1 cellular context compared by ENCODE assay signal in the genomic region with DNA sequence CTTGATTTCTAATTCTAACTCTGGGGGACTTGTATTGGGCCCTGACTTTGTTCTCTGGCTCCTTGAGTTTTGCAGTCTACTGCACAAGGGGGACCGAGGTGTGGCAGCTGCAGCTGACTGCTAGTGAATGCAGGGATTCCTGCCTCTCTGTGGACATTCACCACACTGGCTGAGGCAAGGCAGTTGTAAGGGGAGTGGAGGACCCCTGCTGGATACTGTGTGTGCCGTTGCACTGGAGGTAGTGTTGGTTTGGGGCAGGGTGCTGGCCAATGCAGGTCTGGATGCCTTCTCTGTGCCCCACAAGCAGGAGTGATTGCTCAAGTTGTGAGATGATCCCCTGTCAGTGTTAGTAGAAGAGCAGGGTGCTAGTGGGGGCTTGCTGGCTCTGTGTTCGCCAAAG.
TF ChIP-seq lines count a peak whose summit lies in the region.

No MANE protein-coding gene starts in this region.

TF ChIP-seq in GM23338, 12 proteins besides CTCF, POLR2A, EP300 and RAD21:
- TF ChIP-seq, protein P1, sequence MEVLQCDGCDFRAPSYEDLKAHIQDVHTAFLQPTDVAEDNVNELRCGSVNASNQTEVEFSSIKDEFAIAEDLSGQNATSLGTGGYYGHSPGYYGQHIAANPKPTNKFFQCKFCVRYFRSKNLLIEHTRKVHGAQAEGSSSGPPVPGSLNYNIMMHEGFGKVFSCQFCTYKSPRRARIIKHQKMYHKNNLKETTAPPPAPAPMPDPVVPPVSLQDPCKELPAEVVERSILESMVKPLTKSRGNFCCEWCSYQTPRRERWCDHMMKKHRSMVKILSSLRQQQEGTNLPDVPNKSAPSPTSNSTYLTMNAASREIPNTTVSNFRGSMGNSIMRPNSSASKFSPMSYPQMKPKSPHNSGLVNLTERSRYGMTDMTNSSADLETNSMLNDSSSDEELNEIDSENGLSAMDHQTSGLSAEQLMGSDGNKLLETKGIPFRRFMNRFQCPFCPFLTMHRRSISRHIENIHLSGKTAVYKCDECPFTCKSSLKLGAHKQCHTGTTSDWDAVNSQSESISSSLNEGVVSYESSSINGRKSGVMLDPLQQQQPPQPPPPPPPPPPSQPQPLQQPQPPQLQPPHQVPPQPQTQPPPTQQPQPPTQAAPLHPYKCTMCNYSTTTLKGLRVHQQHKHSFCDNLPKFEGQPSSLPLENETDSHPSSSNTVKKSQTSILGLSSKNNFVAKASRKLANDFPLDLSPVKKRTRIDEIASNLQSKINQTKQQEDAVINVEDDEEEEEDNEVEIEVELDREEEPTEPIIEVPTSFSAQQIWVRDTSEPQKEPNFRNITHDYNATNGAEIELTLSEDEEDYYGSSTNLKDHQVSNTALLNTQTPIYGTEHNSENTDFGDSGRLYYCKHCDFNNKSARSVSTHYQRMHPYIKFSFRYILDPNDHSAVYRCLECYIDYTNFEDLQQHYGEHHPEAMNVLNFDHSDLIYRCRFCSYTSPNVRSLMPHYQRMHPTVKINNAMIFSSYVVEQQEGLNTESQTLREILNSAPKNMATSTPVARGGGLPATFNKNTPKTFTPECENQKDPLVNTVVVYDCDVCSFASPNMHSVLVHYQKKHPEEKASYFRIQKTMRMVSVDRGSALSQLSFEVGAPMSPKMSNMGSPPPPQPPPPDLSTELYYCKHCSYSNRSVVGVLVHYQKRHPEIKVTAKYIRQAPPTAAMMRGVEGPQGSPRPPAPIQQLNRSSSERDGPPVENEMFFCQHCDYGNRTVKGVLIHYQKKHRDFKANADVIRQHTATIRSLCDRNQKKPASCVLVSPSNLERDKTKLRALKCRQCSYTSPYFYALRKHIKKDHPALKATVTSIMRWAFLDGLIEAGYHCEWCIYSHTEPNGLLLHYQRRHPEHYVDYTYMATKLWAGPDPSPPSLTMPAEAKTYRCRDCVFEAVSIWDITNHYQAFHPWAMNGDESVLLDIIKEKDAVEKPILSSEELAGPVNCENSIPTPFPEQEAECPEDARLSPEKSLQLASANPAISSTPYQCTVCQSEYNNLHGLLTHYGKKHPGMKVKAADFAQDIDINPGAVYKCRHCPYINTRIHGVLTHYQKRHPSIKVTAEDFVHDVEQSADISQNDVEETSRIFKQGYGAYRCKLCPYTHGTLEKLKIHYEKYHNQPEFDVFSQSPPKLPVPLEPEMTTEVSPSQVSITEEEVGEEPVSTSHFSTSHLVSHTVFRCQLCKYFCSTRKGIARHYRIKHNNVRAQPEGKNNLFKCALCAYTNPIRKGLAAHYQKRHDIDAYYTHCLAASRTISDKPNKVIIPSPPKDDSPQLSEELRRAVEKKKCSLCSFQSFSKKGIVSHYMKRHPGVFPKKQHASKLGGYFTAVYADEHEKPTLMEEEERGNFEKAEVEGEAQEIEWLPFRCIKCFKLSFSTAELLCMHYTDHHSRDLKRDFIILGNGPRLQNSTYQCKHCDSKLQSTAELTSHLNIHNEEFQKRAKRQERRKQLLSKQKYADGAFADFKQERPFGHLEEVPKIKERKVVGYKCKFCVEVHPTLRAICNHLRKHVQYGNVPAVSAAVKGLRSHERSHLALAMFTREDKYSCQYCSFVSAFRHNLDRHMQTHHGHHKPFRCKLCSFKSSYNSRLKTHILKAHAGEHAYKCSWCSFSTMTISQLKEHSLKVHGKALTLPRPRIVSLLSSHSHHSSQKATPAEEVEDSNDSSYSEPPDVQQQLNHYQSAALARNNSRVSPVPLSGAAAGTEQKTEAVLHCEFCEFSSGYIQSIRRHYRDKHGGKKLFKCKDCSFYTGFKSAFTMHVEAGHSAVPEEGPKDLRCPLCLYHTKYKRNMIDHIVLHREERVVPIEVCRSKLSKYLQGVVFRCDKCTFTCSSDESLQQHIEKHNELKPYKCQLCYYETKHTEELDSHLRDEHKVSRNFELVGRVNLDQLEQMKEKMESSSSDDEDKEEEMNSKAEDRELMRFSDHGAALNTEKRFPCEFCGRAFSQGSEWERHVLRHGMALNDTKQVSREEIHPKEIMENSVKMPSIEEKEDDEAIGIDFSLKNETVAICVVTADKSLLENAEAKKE (CRISPR knock-in tag; IDR thresholded peaks at IDR 0.05), result no peak
- TF ChIP-seq NANOG (IDR thresholded peaks at IDR 0.05; ENCODE audit: borderline replicate concordance), result no peak
